In genomic region chr7:8668627-8669500, GRCh38 we compare ENCODE assay signal across 20 cellular contexts.
"Had no signal": no experiment of that assay in that cellular context is flagged by ENCODE, and none has a peak within 500 bp of the region (broad histone marks: within the 10 kb centered on the region; RNA-seq: fewer than 3 reads in every experiment).

No MANE protein-coding gene starts in this region.

- H3K27me3 ChIP-seq: dorsolateral prefrontal cortex, heart right ventricle, left lung, right lobe of liver, transverse colon had no signal

- H3K27ac ChIP-seq: dorsolateral prefrontal cortex, heart right ventricle, left lung, psoas muscle, right lobe of liver, thoracic aorta, transverse colon had no signal

- H3K4me1 Mint-ChIP-seq: nephron had no signal

- H3K4me1 ChIP-seq: heart right ventricle, left lung, psoas muscle, right lobe of liver, transverse colon had no signal

- DNase-seq: central memory CD4-positive, alpha-beta T cell; cortex of kidney; dorsolateral prefrontal cortex; effector CD8-positive, alpha-beta T cell; heart right ventricle; hypothalamus; mesenchymal stem cell; midbrain; psoas muscle; retina; right lobe of liver; stimulated activated CD4-positive, alpha-beta T cell treated with anti-CD3 and anti-CD28 coated beads, Interleukin-2, amount 100 ng/mL, for 24 hours; stimulated activated CD4-positive, alpha-beta T cell treated with anti-CD3 and anti-CD28 coated beads, Interleukin-4, amount 100 ng/mL, for 4 hours; stimulated activated naive CD4-positive, alpha-beta T cell treated with Interleukin-2 at 50 U/mL for 16 hours; transverse colon had no signal

- H3K4me3 Mint-ChIP-seq: nephron had no signal

- H3K9me3 ChIP-seq: psoas muscle, right lobe of liver, thoracic aorta had no signal

- H3K36me3 ChIP-seq: heart right ventricle, left lung, right lobe of liver, thoracic aorta, transverse colon had no signal

- H3K4me3 ChIP-seq: dorsolateral prefrontal cortex, heart right ventricle, left lung, lung, psoas muscle, right lobe of liver, thoracic aorta, transverse colon had no signal

- H3K27ac Mint-ChIP-seq: nephron had no signal

- ATAC-seq: esophagus mucosa, heart right ventricle, left lung, psoas muscle had no signal
